ENCODE assay signal across 2 cellular contexts in genomic region chr20:1211954-1212497, GRCh38.
TF ChIP-seq lines count a peak whose summit lies in the region.

No MANE protein-coding gene starts in this region.

TF ChIP-seq in GM23338, 12 proteins besides CTCF, POLR2A, EP300 and RAD21:
- TF ChIP-seq ZNF331 (CRISPR knock-in tag; IDR thresholded peaks at IDR 0.05; ENCODE audit: low read depth) (no peak), REST (IDR thresholded peaks at IDR 0.05; ENCODE audit: unreplicated experiment) (no peak), EZH2 (IDR thresholded peaks at IDR 0.05; ENCODE audit: low read depth, unreplicated experiment) (no peak), NANOG (IDR thresholded peaks at IDR 0.05; ENCODE audit: borderline replicate concordance) (no peak), STAT1 (IDR thresholded peaks at IDR 0.05; ENCODE audit: unreplicated experiment) (no peak), CREB1 (CRISPR knock-in tag; IDR thresholded peaks at IDR 0.05; ENCODE audit: low read depth) (no peak), POLR2AphosphoS5 (IDR thresholded peaks at IDR 0.05; ENCODE audit: low read depth) (no peak), ZNF114 (CRISPR knock-in tag; IDR thresholded peaks at IDR 0.05) (no peak), JUNB (IDR thresholded peaks at IDR 0.05; ENCODE audit: unreplicated experiment) (no peak), ETS1 (IDR thresholded peaks at IDR 0.05) (no peak), EZH2phosphoT487 (IDR thresholded peaks at IDR 0.05; ENCODE audit: unreplicated experiment) (no peak), ZNF462 (CRISPR knock-in tag; IDR thresholded peaks at IDR 0.05) (no peak)

TF ChIP-seq in K562, 482 proteins besides CTCF, POLR2A, EP300 and RAD21:
- TF ChIP-seq ZBTB2 (IDR thresholded peaks at IDR 0.05), result 0 out of 2 replicates have a peak, but pooled peaks have one; percentile 27
- TF ChIP-seq ARID1B (IDR thresholded peaks at IDR 0.05), result peak; percentile 49; the same call in 1 of the 2 replicates
- TF ChIP-seq MED1 (CRISPR knock-in tag; IDR thresholded peaks at IDR 0.05; ENCODE audit: borderline replicate concordance), result no peak
- peak; percentile 87 for TF ChIP-seq CBFA2T3 (IDR thresholded peaks at IDR 0.05)
- TF ChIP-seq ZFP36 (IDR thresholded peaks at IDR 0.05; ENCODE audit: low read depth, low read length, partially characterized antibody), result no peak
- no peak for TF ChIP-seq HSF4 (CRISPR knock-in tag; IDR thresholded peaks at IDR 0.05; ENCODE audit: borderline replicate concordance)
- no peak for TF ChIP-seq ZFPM2 (CRISPR knock-in tag; IDR thresholded peaks at IDR 0.05)
- no peak for TF ChIP-seq EZH2 (IDR thresholded peaks at IDR 0.05; ENCODE audit: borderline replicate concordance, low read depth, low read length)
- TF ChIP-seq TAL1 (IDR thresholded peaks at IDR 0.05), result peak; percentile 59; the same call in 1 of the 2 replicates
- TF ChIP-seq MTA2 (IDR thresholded peaks at IDR 0.05; ENCODE audit: low read depth), result peak; percentile 18; the same call in 1 of the 2 replicates
- no peak for TF ChIP-seq CHD2 (IDR thresholded peaks at IDR 0.05; ENCODE audit: low read depth, low read length)
- no peak for TF ChIP-seq ZNF77 (CRISPR knock-in tag; IDR thresholded peaks at IDR 0.05)
- TF ChIP-seq MNT (conservative IDR thresholded peaks at IDR 0.05), result no peak
- no peak for TF ChIP-seq ZBTB11 (CRISPR knock-in tag; IDR thresholded peaks at IDR 0.05)
- TF ChIP-seq NCOR1 (IDR thresholded peaks at IDR 0.05), result peak; percentile 78
- TF ChIP-seq ZNF511 (CRISPR knock-in tag; IDR thresholded peaks at IDR 0.05), result no peak
- no peak for TF ChIP-seq CTBP1 (IDR thresholded peaks at IDR 0.05; ENCODE audit: borderline replicate concordance)
- TF ChIP-seq SAFB (IDR thresholded peaks at IDR 0.05; ENCODE audit: borderline replicate concordance, low read depth, low read length), result no peak
- TF ChIP-seq TCF3 (CRISPR knock-in tag; IDR thresholded peaks at IDR 0.05), result peak; percentile 68
- no peak for TF ChIP-seq AFF1 (IDR thresholded peaks at IDR 0.05; ENCODE audit: low read depth in 1 of 2, partially characterized antibody in 2 of 2)
- no peak for TF ChIP-seq CREB5 (CRISPR knock-in tag; IDR thresholded peaks at IDR 0.05)
- peak; percentile 80 for TF ChIP-seq CBFA2T2 (conservative IDR thresholded peaks at IDR 0.05)
- TF ChIP-seq CSDE1 (IDR thresholded peaks at IDR 0.05), result no peak
- TF ChIP-seq MLLT1 (IDR thresholded peaks at IDR 0.05), result no peak
